25 cellular contexts compared by ENCODE assay signal in genomic region chr1:207030522-207031009, GRCh38. TPM values are rescaled to one million over a fixed set of nuclear protein-coding genes. Genes with fewer than 3 reads are reported as not detected.
DNase-seq lines count a peak whose midpoint lies in the region; ATAC-seq, FAIRE-seq and TF ChIP-seq lines count a peak whose summit lies in the region.
"Had no signal": no experiment of that assay in that cellular context is flagged by ENCODE, and none has a peak within 500 bp of the region (broad histone marks: within the 10 kb centered on the region; RNA-seq: fewer than 3 reads in every experiment).

No MANE protein-coding gene starts in this region.

- intact Hi-C loops in breast epithelium (cut with DNase I; ENCODE audit: low total_unique reads) (loop anchor here (2.0 to 5.0 kb wide), 2 partner anchors 46 to 607 kb away; no protein-coding TSS in a partner anchor), HepG2 (cut with micrococcal nuclease; ENCODE audit: unreplicated experiment) (no loop called here)

- H3K4me2 ChIP-seq in HepG2 (ENCODE audit: low read depth, low read length) (peak overlapping the region; percentile 85), smooth muscle cell (peak overlapping the region; percentile 20)

- no peak overlapping the region for H2AFZ ChIP-seq in HepG2 (ENCODE audit: low read length)
- no peak overlapping the region for H2AFZ ChIP-seq in smooth muscle cell (ENCODE audit: low read depth)

- DNase-seq in LNCaP clone FGC (ENCODE audit: low read depth) (no peak), breast epithelium (ENCODE audit: low spot score in 2 of 2) (no peak), HepG2 (ENCODE audit: low spot score) (no peak), smooth muscle cell (lab: John Stamatoyannopoulos, UW; ENCODE audit: unreplicated experiment) (no peak), NCI-H1105 (lab: John Stamatoyannopoulos, UW) (no peak), amygdala (lab: John Stamatoyannopoulos, UW) (no peak)
- no peak for DNase-seq in activated CD8-positive, alpha-beta memory T cell treated with anti-CD3 and anti-CD28 coated beads, Interleukin-2, amount 50 U/mL, for 48 hours
- DNase-seq: activated CD4-positive, alpha-beta memory T cell treated with anti-CD3 and anti-CD28 coated beads for 36 hours; AML-193; central memory CD4-positive, alpha-beta T cell; effector memory CD8-positive, alpha-beta T cell; H7; NCI-H2081; NCI-H774; stimulated activated CD4-positive, alpha-beta T cell treated with anti-CD3 and anti-CD28 coated beads, Interleukin-4, amount 100 ng/mL, for 24 hours; stimulated activated CD8-positive, alpha-beta memory T cell treated with anti-CD3 and anti-CD28 coated beads, Interleukin-4, amount 100 ng/mL, for 48 hours; testis had no signal

- ATAC-seq in HepG2 (peak; percentile 31), HG03565 (IDR thresholded peaks at IDR 0.05; ENCODE audit: unreplicated experiment) (no peak)
- ATAC-seq: effector memory CD8-positive, alpha-beta T cell had no signal

- no peak for TF ChIP-seq CTCF in LNCaP clone FGC (IDR thresholded peaks at IDR 0.05; ENCODE audit: control insufficient read depth, extremely low read depth, insufficient read depth)
- TF ChIP-seq CTCF in breast epithelium (IDR thresholded peaks at IDR 0.05), result no peak
- TF ChIP-seq CTCF in HepG2 (CRISPR knock-in tag; IDR thresholded peaks at IDR 0.05), result no peak
- no peak for TF ChIP-seq CTCF in smooth muscle cell (IDR thresholded peaks at IDR 0.05; ENCODE audit: borderline replicate concordance, insufficient read depth, poor library complexity, severe bottlenecking)

- H4K20me1 ChIP-seq in HepG2 (ENCODE audit: insufficient read depth, low read length), result no peaks in the 10 kb centered on the region
- H4K20me1 ChIP-seq in smooth muscle cell (ENCODE audit: low read depth), result no peaks in the 10 kb centered on the region

- TF ChIP-seq POLR2A in breast epithelium (IDR thresholded peaks at IDR 0.05) (no peak), HepG2 (IDR thresholded peaks at IDR 0.05; ENCODE audit: insufficient read depth in 1 of 2, low read depth in 2 of 2, low read length in 2 of 2) (no peak)

- BruUV-seq in HepG2 (replicated peaks; lab: Mats Ljungman, UMichigan), result no TSS peak

- TF ChIP-seq RAD21 in HepG2 (CRISPR knock-in tag; IDR thresholded peaks at IDR 0.05), result no peak

- H3K9ac ChIP-seq in HepG2 (ENCODE audit: insufficient read depth, low read depth, low read length) (no peak overlapping the region), smooth muscle cell (ENCODE audit: low read depth) (no peak overlapping the region)

- peak overlapping the region; percentile 81 to 93 for H3K27ac ChIP-seq in breast epithelium
- no peak overlapping the region for H3K27ac ChIP-seq in HepG2 (ENCODE audit: extremely low read length, insufficient read depth, low read length)
- H3K27ac ChIP-seq in smooth muscle cell (ENCODE audit: low read depth), result peak overlapping the region; percentile 68
- H3K27ac ChIP-seq: neutrophil, testis had no signal

- H3K36me3 ChIP-seq in breast epithelium, result no peaks in the 10 kb centered on the region
- H3K36me3 ChIP-seq in HepG2 (replicated peaks in 1 of 2; ENCODE audit: control insufficient read depth in 1 of 2, insufficient read depth in 2 of 2, low read length in 2 of 2), result no peaks in the 10 kb centered on the region
- H3K36me3 ChIP-seq in smooth muscle cell (ENCODE audit: low read depth), result no peaks in the 10 kb centered on the region
- H3K36me3 ChIP-seq: neutrophil had no signal

- peak; percentile 71 for FAIRE-seq in HepG2 (lab: Jason Lieb, UNC)
- FAIRE-seq: G401.6, GM12891, HTR-8/SVneo had no signal

- POLR2A ChIA-PET in HepG2 (lab: Yijun Ruan, JAX), result interaction anchor here (0.7 to 3.1 kb wide), 3 partner anchors 9 to 59 kb away, joined by 3 to 25 read pairs (median 22); partner anchors contain the start of gene PFKFB2

- H3K4me3 ChIP-seq in LNCaP clone FGC (ENCODE audit: low read depth, low read length), result peak overlapping the region; percentile 63
- H3K4me3 ChIP-seq in breast epithelium, result peak overlapping the region in 2 of 3 donors; percentile 57
- H3K4me3 ChIP-seq in HepG2 (replicated peaks in 1 of 3; ENCODE audit: insufficient read depth in 1 of 3, low read depth in 2 of 3, low read length in 3 of 3), result peak overlapping the region in 2 of 3 experiments; percentile 29 to 54; a peak in 3 of 6 replicates
- H3K4me3 ChIP-seq in smooth muscle cell, result peak overlapping the region; percentile 41
- H3K4me3 ChIP-seq: testis had no signal

- CTCF ChIA-PET in HepG2 (lab: Yijun Ruan, JAX; ENCODE audit: low intra/inter-chr PET ratio, low total read pairs), result no interaction called here

- in situ Hi-C loops in HepG2 (cut with HindIII; ENCODE audit: extremely low pct_ligation_motif_present, low pct_unique_long_range_greater_than_20kb), result no loop called here

- H3K27me3 ChIP-seq in breast epithelium (no peaks in the 10 kb centered on the region), HepG2 (ENCODE audit: control insufficient read depth in 1 of 2, insufficient read depth in 2 of 2, low read length in 2 of 2) (no peaks in the 10 kb centered on the region), smooth muscle cell (ENCODE audit: low read depth) (no peaks in the 10 kb centered on the region)
- H3K27me3 ChIP-seq: testis had no signal

- H3K9me3 ChIP-seq in breast epithelium, result no peaks in the 10 kb centered on the region
- H3K9me3 ChIP-seq in HepG2 (ENCODE audit: low read length), result no peaks in the 10 kb centered on the region
- no peaks in the 10 kb centered on the region for H3K9me3 ChIP-seq in smooth muscle cell (replicated peaks; ENCODE audit: low read depth)
- H3K9me3 ChIP-seq: neutrophil, testis had no signal

- peak in 1 of 2 experiments; percentile 65; a peak in 1 of 4 replicates for TF ChIP-seq EP300 in HepG2 (IDR thresholded peaks at IDR 0.05; ENCODE audit: low read depth in 2 of 2, low read length in 2 of 2)
- TF ChIP-seq EP300 in HepG2 (CRISPR knock-in tag; IDR thresholded peaks at IDR 0.05; ENCODE audit: borderline replicate concordance), result no peak

- H3K4me1 ChIP-seq in breast epithelium (peaks cover 0 to 9% of the 10 kb centered on the region in 2 donors), HepG2 (ENCODE audit: insufficient read depth, low read length) (peaks cover 88% of the 10 kb centered on the region), smooth muscle cell (ENCODE audit: low read depth) (peaks cover 22% of the 10 kb centered on the region)

- H3F3A ChIP-seq in smooth muscle cell (ENCODE audit: low read depth), result no peaks in the 10 kb centered on the region

- H3K79me2 ChIP-seq in HepG2 (ENCODE audit: insufficient read depth, low read length) (no peaks in the 10 kb centered on the region), smooth muscle cell (ENCODE audit: low read depth) (no peaks in the 10 kb centered on the region)

- 1% methylated on average over 5 of the region's 5 CpGs for WGBS in HepG2 (ENCODE audit: low lambda C conversion rate)
- 72% methylated on average over 5 of the region's 5 CpGs for WGBS in smooth muscle cell (ENCODE audit: low lambda C conversion rate)

RNA-seq across cellular contexts. Expression of gene C1orf116, which starts 2.0 kb away (rescaled TPM):
- 10 to 100 TPM in 1 of 3 donors, 1 to 10 TPM in 1, under 1 TPM in 1; under 0.01 to 22.2 (median 5.6) TPM for total RNA-seq in breast epithelium
- 0.95 and 1.1 TPM in 2 replicates for total RNA-seq in HepG2 (2016; rRNA removed; fragmentation: Illumina TruSeq; extraction: Trizol)
- 0.18 and 0.20 TPM in 2 replicates for total RNA-seq in HepG2 (2016; cell fraction: cytosol; rRNA removed; fragmentation: Illumina TruSeq; extraction: Trizol; ENCODE audit: low read depth)
- total RNA-seq in HepG2 (2016; cell fraction: insoluble cytoplasmic fraction; rRNA removed; fragmentation: Illumina TruSeq; extraction: Trizol), result 0.80 and 0.89 TPM in 2 replicates
- total RNA-seq in HepG2 (2016; cell fraction: membrane; rRNA removed; fragmentation: Illumina TruSeq; extraction: Trizol), result 0.56 and 0.65 TPM in 2 replicates
- total RNA-seq in HepG2 (2016; cell fraction: nucleus; rRNA removed; fragmentation: Illumina TruSeq; extraction: Trizol), result 1.0 and 1.1 TPM in 2 replicates
- polyA plus RNA-seq in HepG2 (2011; rRNA removed), result 0.51 and 0.77 TPM in 2 replicates
- polyA plus RNA-seq in HepG2 (2011; cell fraction: cytosol; rRNA removed), result 0.20 and 0.29 TPM in 2 replicates
- polyA plus RNA-seq in HepG2 (2011; cell fraction: nucleus; rRNA removed), result 1.0 and 1.2 TPM in 2 replicates
- polyA plus RNA-seq in HepG2 (2012), result 0.36 and 0.48 TPM in 2 replicates
- 0.09 and 0.16 TPM in 2 replicates for polyA plus RNA-seq in HepG2 (2016; cell fraction: cytosol; fragmentation: Illumina TruSeq; extraction: Trizol; ENCODE audit: low read depth)
- 1.4 and 1.6 TPM in 2 replicates for polyA plus RNA-seq in HepG2 (2016; cell fraction: insoluble cytoplasmic fraction; fragmentation: Illumina TruSeq; extraction: Trizol; ENCODE audit: low read depth)
- 0.35 and 0.52 TPM in 2 replicates for polyA plus RNA-seq in HepG2 (2016; cell fraction: membrane; fragmentation: Illumina TruSeq; extraction: Trizol; ENCODE audit: low read depth)
- polyA plus RNA-seq in HepG2 (2016; cell fraction: nucleus; fragmentation: Illumina TruSeq; extraction: Trizol; ENCODE audit: insufficient read depth, low read depth), result 1.4 and 1.9 TPM in 2 replicates
- 0.80 TPM in 2 replicates for polyA minus RNA-seq in HepG2 (2011; rRNA and poly(A)+ RNA removed; ENCODE audit: low replicate concordance)
- polyA minus RNA-seq in HepG2 (2011; cell fraction: cytosol; rRNA and poly(A)+ RNA removed), result 0.44 and 0.69 TPM in 2 replicates
- 1.5 and 2.6 TPM in 2 replicates for polyA minus RNA-seq in HepG2 (2011; cell fraction: nucleus; rRNA and poly(A)+ RNA removed)
- total RNA-seq in smooth muscle cell, result 3.2 and 6.0 TPM in 2 replicates
- 0.14 and 2.7 TPM in 2 replicates for polyA plus RNA-seq in smooth muscle cell
- total RNA-seq: activated CD4-positive, alpha-beta memory T cell treated with anti-CD3 and anti-CD28 coated beads for 36 hours; glomerular endothelial cell had no signal

RNA-seq across cellular contexts. Expression of gene YOD1, which starts 20.4 kb away (rescaled TPM):
- total RNA-seq in breast epithelium (10 to 100 TPM in 1 of 3 donors, 1 to 10 TPM in 2; 6.9 to 13.3 (median 9.2) TPM), HepG2 (2016; rRNA removed; fragmentation: Illumina TruSeq; extraction: Trizol) (9.1 and 14.1 TPM in 2 replicates), smooth muscle cell (31.9 and 37.9 TPM in 2 replicates)
- total RNA-seq in HepG2 (2016; cell fraction: cytosol; rRNA removed; fragmentation: Illumina TruSeq; extraction: Trizol; ENCODE audit: low read depth), result 0.91 and 1.1 TPM in 2 replicates
- total RNA-seq in HepG2 (2016; cell fraction: insoluble cytoplasmic fraction; rRNA removed; fragmentation: Illumina TruSeq; extraction: Trizol), result 9.1 and 13.9 TPM in 2 replicates
- total RNA-seq in HepG2 (2016; cell fraction: membrane; rRNA removed; fragmentation: Illumina TruSeq; extraction: Trizol), result 5.3 and 5.7 TPM in 2 replicates
- total RNA-seq in HepG2 (2016; cell fraction: nucleus; rRNA removed; fragmentation: Illumina TruSeq; extraction: Trizol), result 14.7 and 16.3 TPM in 2 replicates
- polyA plus RNA-seq in HepG2 (2011; rRNA removed) (2.5 and 3.4 TPM in 2 replicates), smooth muscle cell (3.8 and 5.6 TPM in 2 replicates)
- 1.1 and 1.7 TPM in 2 replicates for polyA plus RNA-seq in HepG2 (2011; cell fraction: cytosol; rRNA removed)
- polyA plus RNA-seq in HepG2 (2011; cell fraction: nucleus; rRNA removed), result 4.1 and 4.8 TPM in 2 replicates
- 3.9 and 4.9 TPM in 2 replicates for polyA plus RNA-seq in HepG2 (2012)
- polyA plus RNA-seq in HepG2 (2016; cell fraction: cytosol; fragmentation: Illumina TruSeq; extraction: Trizol; ENCODE audit: low read depth), result 0.36 and 0.38 TPM in 2 replicates
- polyA plus RNA-seq in HepG2 (2016; cell fraction: insoluble cytoplasmic fraction; fragmentation: Illumina TruSeq; extraction: Trizol; ENCODE audit: low read depth), result 9.5 and 10.5 TPM in 2 replicates
- polyA plus RNA-seq in HepG2 (2016; cell fraction: membrane; fragmentation: Illumina TruSeq; extraction: Trizol; ENCODE audit: low read depth), result 2.4 and 2.5 TPM in 2 replicates
- polyA plus RNA-seq in HepG2 (2016; cell fraction: nucleus; fragmentation: Illumina TruSeq; extraction: Trizol; ENCODE audit: insufficient read depth, low read depth), result 15.7 and 15.8 TPM in 2 replicates
- 2.4 and 7.1 TPM in 2 replicates for polyA minus RNA-seq in HepG2 (2011; rRNA and poly(A)+ RNA removed; ENCODE audit: low replicate concordance)
- polyA minus RNA-seq in HepG2 (2011; cell fraction: cytosol; rRNA and poly(A)+ RNA removed), result 3.2 and 3.8 TPM in 2 replicates
- polyA minus RNA-seq in HepG2 (2011; cell fraction: nucleus; rRNA and poly(A)+ RNA removed), result 16.9 and 21.2 TPM in 2 replicates

RNA-seq across cellular contexts. Expression of gene PFKFB2, which starts 22.5 kb away (rescaled TPM):
- 10 to 100 TPM in 1 of 3 donors, 1 to 10 TPM in 2; 7.5 to 13.2 (median 8.2) TPM for total RNA-seq in breast epithelium
- total RNA-seq in HepG2 (2016; rRNA removed; fragmentation: Illumina TruSeq; extraction: Trizol), result 9.4 and 10.6 TPM in 2 replicates
- 0.62 and 0.71 TPM in 2 replicates for total RNA-seq in HepG2 (2016; cell fraction: cytosol; rRNA removed; fragmentation: Illumina TruSeq; extraction: Trizol; ENCODE audit: low read depth)
- total RNA-seq in HepG2 (2016; cell fraction: insoluble cytoplasmic fraction; rRNA removed; fragmentation: Illumina TruSeq; extraction: Trizol), result 10.2 and 10.9 TPM in 2 replicates
- total RNA-seq in HepG2 (2016; cell fraction: membrane; rRNA removed; fragmentation: Illumina TruSeq; extraction: Trizol), result 2.7 and 2.9 TPM in 2 replicates
- 12.6 and 18.6 TPM in 2 replicates for total RNA-seq in HepG2 (2016; cell fraction: nucleus; rRNA removed; fragmentation: Illumina TruSeq; extraction: Trizol)
- 3.9 and 4.6 TPM in 2 replicates for polyA plus RNA-seq in HepG2 (2011; rRNA removed)
- polyA plus RNA-seq in HepG2 (2011; cell fraction: cytosol; rRNA removed), result 1.8 and 2.7 TPM in 2 replicates
- polyA plus RNA-seq in HepG2 (2011; cell fraction: nucleus; rRNA removed), result 8.6 and 10.6 TPM in 2 replicates
- polyA plus RNA-seq in HepG2 (2012), result 3.6 and 4.1 TPM in 2 replicates
- polyA plus RNA-seq in HepG2 (2016; cell fraction: cytosol; fragmentation: Illumina TruSeq; extraction: Trizol; ENCODE audit: low read depth), result 0.22 and 0.25 TPM in 2 replicates
- polyA plus RNA-seq in HepG2 (2016; cell fraction: insoluble cytoplasmic fraction; fragmentation: Illumina TruSeq; extraction: Trizol; ENCODE audit: low read depth), result 5.0 TPM in 2 replicates
- 0.60 and 0.72 TPM in 2 replicates for polyA plus RNA-seq in HepG2 (2016; cell fraction: membrane; fragmentation: Illumina TruSeq; extraction: Trizol; ENCODE audit: low read depth)
- polyA plus RNA-seq in HepG2 (2016; cell fraction: nucleus; fragmentation: Illumina TruSeq; extraction: Trizol; ENCODE audit: insufficient read depth, low read depth), result 16.4 and 17.0 TPM in 2 replicates
- 5.5 and 25.8 TPM in 2 replicates for polyA minus RNA-seq in HepG2 (2011; rRNA and poly(A)+ RNA removed; ENCODE audit: low replicate concordance)
- 2.8 and 3.1 TPM in 2 replicates for polyA minus RNA-seq in HepG2 (2011; cell fraction: cytosol; rRNA and poly(A)+ RNA removed)
- 11.5 and 15.7 TPM in 2 replicates for polyA minus RNA-seq in HepG2 (2011; cell fraction: nucleus; rRNA and poly(A)+ RNA removed)
- total RNA-seq in smooth muscle cell, result 9.8 and 15.6 TPM in 2 replicates
- polyA plus RNA-seq in smooth muscle cell, result 2.1 and 5.0 TPM in 2 replicates

RNA-seq across cellular contexts. Expression of gene C4BPB, which starts 58.1 kb away (rescaled TPM):
- total RNA-seq in breast epithelium, result 1 to 10 TPM in 1 of 3 donors, under 1 TPM in 2; 0.80 to 3.1 (median 0.98) TPM
- 115 and 155 TPM in 2 replicates for total RNA-seq in HepG2 (2016; rRNA removed; fragmentation: Illumina TruSeq; extraction: Trizol)
- 32.6 and 35.5 TPM in 2 replicates for total RNA-seq in HepG2 (2016; cell fraction: cytosol; rRNA removed; fragmentation: Illumina TruSeq; extraction: Trizol; ENCODE audit: low read depth)
- total RNA-seq in HepG2 (2016; cell fraction: insoluble cytoplasmic fraction; rRNA removed; fragmentation: Illumina TruSeq; extraction: Trizol), result 103 and 158 TPM in 2 replicates
- total RNA-seq in HepG2 (2016; cell fraction: membrane; rRNA removed; fragmentation: Illumina TruSeq; extraction: Trizol), result 54.7 and 56.1 TPM in 2 replicates
- total RNA-seq in HepG2 (2016; cell fraction: nucleus; rRNA removed; fragmentation: Illumina TruSeq; extraction: Trizol), result 137 and 149 TPM in 2 replicates
- 266 and 267 TPM in 2 replicates for polyA plus RNA-seq in HepG2 (2011; rRNA removed)
- polyA plus RNA-seq in HepG2 (2011; cell fraction: cytosol; rRNA removed), result 125 and 190 TPM in 2 replicates
- 342 and 476 TPM in 2 replicates for polyA plus RNA-seq in HepG2 (2011; cell fraction: nucleus; rRNA removed)
- 127 and 145 TPM in 2 replicates for polyA plus RNA-seq in HepG2 (2012)
- polyA plus RNA-seq in HepG2 (2016; cell fraction: cytosol; fragmentation: Illumina TruSeq; extraction: Trizol; ENCODE audit: low read depth), result 28.4 and 30.6 TPM in 2 replicates
- polyA plus RNA-seq in HepG2 (2016; cell fraction: insoluble cytoplasmic fraction; fragmentation: Illumina TruSeq; extraction: Trizol; ENCODE audit: low read depth), result 83.2 and 84.7 TPM in 2 replicates
- 38.4 and 38.5 TPM in 2 replicates for polyA plus RNA-seq in HepG2 (2016; cell fraction: membrane; fragmentation: Illumina TruSeq; extraction: Trizol; ENCODE audit: low read depth)
- polyA plus RNA-seq in HepG2 (2016; cell fraction: nucleus; fragmentation: Illumina TruSeq; extraction: Trizol; ENCODE audit: insufficient read depth, low read depth), result 222 and 224 TPM in 2 replicates
- polyA minus RNA-seq in HepG2 (2011; rRNA and poly(A)+ RNA removed; ENCODE audit: low replicate concordance), result 81.3 and 321 TPM in 2 replicates
- 34.7 and 50.0 TPM in 2 replicates for polyA minus RNA-seq in HepG2 (2011; cell fraction: cytosol; rRNA and poly(A)+ RNA removed)
- polyA minus RNA-seq in HepG2 (2011; cell fraction: nucleus; rRNA and poly(A)+ RNA removed), result 175 and 265 TPM in 2 replicates
- 0.99 and 1.2 TPM in 2 replicates for total RNA-seq in smooth muscle cell
- 0.60 and 1.00 TPM in 2 replicates for polyA plus RNA-seq in smooth muscle cell
- total RNA-seq: glomerular endothelial cell, H7, mesothelial cell of epicardium, RPMI7951 had no signal
